Comparison of ENCODE assay signal across 12 cellular contexts in the genomic region with DNA sequence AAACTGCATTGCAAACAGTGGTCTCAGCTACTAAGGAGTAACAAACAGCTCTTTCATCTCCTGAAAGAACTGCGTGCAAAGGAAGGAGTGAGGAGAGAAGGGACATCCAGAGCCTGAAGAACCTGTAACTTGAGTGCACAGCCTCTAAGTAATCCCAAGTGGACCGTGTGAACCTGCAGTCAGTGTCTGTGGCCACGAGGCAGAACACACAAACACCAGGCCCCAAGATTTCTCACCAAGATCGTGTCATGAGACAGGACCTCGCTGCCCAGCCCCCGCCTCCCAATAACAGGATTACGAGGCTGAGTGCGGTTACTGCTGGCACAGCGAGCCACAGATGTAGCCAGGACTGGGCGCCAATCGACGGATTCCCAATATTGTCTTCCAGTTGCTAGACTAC.
DNase-seq lines count a peak whose midpoint lies in the region; ATAC-seq, FAIRE-seq and TF ChIP-seq lines count a peak whose summit lies in the region.
"Had no signal": no experiment of that assay in that cellular context is flagged by ENCODE, and none has a peak within 500 bp of the region (broad histone marks: within the 10 kb centered on the region; RNA-seq: fewer than 3 reads in every experiment).

No MANE protein-coding gene starts in this region.

- CTCF ChIA-PET in naive thymus-derived CD4-positive, alpha-beta T cell (lab: Charles Lee): no interaction called here

- no peaks in the 10 kb centered on the region for H3K36me3 ChIP-seq in astrocyte (ENCODE audit: insufficient read depth, low read length)
- H3K36me3 ChIP-seq in naive thymus-derived CD4-positive, alpha-beta T cell (ENCODE audit: control insufficient read depth in 2 of 3, insufficient read depth in 3 of 3, low read length in 3 of 3): no peaks in the 10 kb centered on the region
- H3K36me3 ChIP-seq: ovary had no signal

- H3K27me3 ChIP-seq in astrocyte (ENCODE audit: insufficient read depth, low read length): no peaks in the 10 kb centered on the region
- no peaks in the 10 kb centered on the region for H3K27me3 ChIP-seq in naive thymus-derived CD4-positive, alpha-beta T cell (ENCODE audit: control insufficient read depth in 2 of 2, insufficient read depth in 2 of 2, low read length in 2 of 2)
- H3K27me3 ChIP-seq: ovary had no signal

- H3K9me3 ChIP-seq in astrocyte (ENCODE audit: insufficient read depth, low read depth, low read length): no peaks in the 10 kb centered on the region
- H3K9me3 ChIP-seq in naive thymus-derived CD4-positive, alpha-beta T cell (ENCODE audit: control insufficient read depth in 2 of 3, low read length in 3 of 3): no peaks in the 10 kb centered on the region
- H3K9me3 ChIP-seq: ovary had no signal

- H2AFZ ChIP-seq in astrocyte (ENCODE audit: low read depth, low read length): peak overlapping the region; percentile 62

- H3K4me3 Mint-ChIP-seq in astrocyte (ENCODE audit: unreplicated experiment) (no peak overlapping the region), progenitor cell of endocrine pancreas (ENCODE audit: low read depth) (no peak overlapping the region)
- H3K4me3 Mint-ChIP-seq in naive thymus-derived CD4-positive, alpha-beta T cell: no peak overlapping the region

- H4K20me1 ChIP-seq in astrocyte (ENCODE audit: insufficient read depth, low read length): no peaks in the 10 kb centered on the region

- H3K27me3 Mint-ChIP-seq in astrocyte (ENCODE audit: low read depth, unreplicated experiment) (peaks cover 4% of the 10 kb centered on the region), progenitor cell of endocrine pancreas (peaks cover 3% of the 10 kb centered on the region)
- H3K27me3 Mint-ChIP-seq in naive thymus-derived CD4-positive, alpha-beta T cell: peaks cover 0 to 37% (median 0%) of the 10 kb centered on the region in 5 donors

- H3K36me3 Mint-ChIP-seq in astrocyte (ENCODE audit: low read depth, unreplicated experiment): peaks cover 6% of the 10 kb centered on the region
- no peaks in the 10 kb centered on the region for H3K36me3 Mint-ChIP-seq in progenitor cell of endocrine pancreas (ENCODE audit: insufficient read depth)
- no peaks in the 10 kb centered on the region for H3K36me3 Mint-ChIP-seq in naive thymus-derived CD4-positive, alpha-beta T cell

- ATAC-seq in left ventricle myocardium superior (no peak), HG03196 (IDR thresholded peaks at IDR 0.05; ENCODE audit: unreplicated experiment) (no peak), HG02973 (IDR thresholded peaks at IDR 0.05; ENCODE audit: unreplicated experiment) (no peak)
- ATAC-seq in naive thymus-derived CD4-positive, alpha-beta T cell: no peak
- ATAC-seq: SK-N-SH treated with all-trans-retinoic acid at 6 μM for 48 hours; stimulated activated naive CD8-positive, alpha-beta T cell treated with anti-CD3 and anti-CD28 coated beads, Interleukin-15, Interleukin-2, amounts not matched to agents 100 U/mL and 50 U/mL, for 24 hours had no signal

- peak in 11 of 14 donors; percentile 7 to 81 (median 51) for DNase-seq in C1 segment of cervical spinal cord (lab: John Stamatoyannopoulos, UW)
- DNase-seq in astrocyte (ENCODE audit: low read depth): peak; percentile 67
- DNase-seq in left ventricle myocardium superior: peak; percentile 65
- DNase-seq in progenitor cell of endocrine pancreas (ENCODE audit: low spot score, unreplicated experiment): no peak
- DNase-seq in naive thymus-derived CD4-positive, alpha-beta T cell: no peak
- DNase-seq in amniotic stem cell (lab: John Stamatoyannopoulos, UW): no peak
- DNase-seq: activated T-cell treated with anti-CD3 and anti-CD28 coated beads for 4 hours; stimulated activated naive CD8-positive, alpha-beta T cell treated with anti-CD3 and anti-CD28 coated beads, Interleukin-15, Interleukin-2, amounts not matched to agents 100 U/mL and 50 U/mL, for 24 hours had no signal

- H3K4me1 ChIP-seq in astrocyte (ENCODE audit: insufficient read depth, low read length): peaks cover 37% of the 10 kb centered on the region
- no peaks in the 10 kb centered on the region for H3K4me1 ChIP-seq in naive thymus-derived CD4-positive, alpha-beta T cell (ENCODE audit: control insufficient read depth in 2 of 2, insufficient read depth in 2 of 2, low read length in 2 of 2)

- no peak for TF ChIP-seq CTCF in astrocyte (IDR thresholded peaks at IDR 0.05; ENCODE audit: insufficient read depth, low read depth, low read length)
- TF ChIP-seq CTCF in progenitor cell of endocrine pancreas (IDR thresholded peaks at IDR 0.05; ENCODE audit: unreplicated experiment): no peak

- H3K9me3 Mint-ChIP-seq in astrocyte (ENCODE audit: unreplicated experiment): no peaks in the 10 kb centered on the region
- no peaks in the 10 kb centered on the region for H3K9me3 Mint-ChIP-seq in progenitor cell of endocrine pancreas (ENCODE audit: low read depth)
- no peaks in the 10 kb centered on the region for H3K9me3 Mint-ChIP-seq in naive thymus-derived CD4-positive, alpha-beta T cell

- peak overlapping the region; percentile 65 for H3K4me2 ChIP-seq in astrocyte (ENCODE audit: low read length)

- H3K4me1 Mint-ChIP-seq in astrocyte (ENCODE audit: low read depth, unreplicated experiment) (peaks cover 38% of the 10 kb centered on the region), progenitor cell of endocrine pancreas (ENCODE audit: low read depth) (peaks cover 57% of the 10 kb centered on the region)
- peaks cover 0 to 1% (median 0%) of the 10 kb centered on the region in 7 donors for H3K4me1 Mint-ChIP-seq in naive thymus-derived CD4-positive, alpha-beta T cell

- POLR2A ChIA-PET in naive thymus-derived CD4-positive, alpha-beta T cell (lab: Charles Lee): interaction anchor here (1.1 kb wide), 1 partner anchor 12 kb away, joined by 4 read pairs; no protein-coding TSS in a partner anchor

- H3K79me2 ChIP-seq in astrocyte (ENCODE audit: insufficient read depth, low read length): no peaks in the 10 kb centered on the region

- no peak for FAIRE-seq in astrocyte (lab: Jason Lieb, UNC)

- peak overlapping the region; percentile 50 for H3K27ac ChIP-seq in astrocyte (ENCODE audit: low read depth, low read length)
- no peak overlapping the region for H3K27ac ChIP-seq in naive thymus-derived CD4-positive, alpha-beta T cell (ENCODE audit: low read depth, low read length)

- H3K4me3 ChIP-seq in astrocyte (ENCODE audit: insufficient read depth, low read depth, low read length): no peak overlapping the region
- no peak overlapping the region for H3K4me3 ChIP-seq in naive thymus-derived CD4-positive, alpha-beta T cell (ENCODE audit: low read length)
- H3K4me3 ChIP-seq: ovary had no signal

- intact Hi-C loops in left ventricle myocardium superior (cut with micrococcal nuclease): no loop called here
- intact Hi-C loops in naive thymus-derived CD4-positive, alpha-beta T cell (cut with micrococcal nuclease): no loop called here

- H3K9ac ChIP-seq in astrocyte (ENCODE audit: low read length): no peak overlapping the region

- peak overlapping the region; percentile 96 for H3K27ac Mint-ChIP-seq in astrocyte (ENCODE audit: unreplicated experiment)
- peak overlapping the region; percentile 29 for H3K27ac Mint-ChIP-seq in progenitor cell of endocrine pancreas
- H3K27ac Mint-ChIP-seq in naive thymus-derived CD4-positive, alpha-beta T cell: no peak overlapping the region

Comparison
In these comparisons a context has a peak if more than half of its experiments do, and no peak if none do; other contexts are left out.
1. DNase-seq: peak in C1 segment of cervical spinal cord (11 of 14), astrocyte (single experiment) and left ventricle myocardium superior (single experiment); none in progenitor cell of endocrine pancreas (single experiment), naive thymus-derived CD4-positive, alpha-beta T cell (0 of 9) and amniotic stem cell (single experiment).
2. H3K27ac Mint-ChIP-seq: peak in astrocyte (single experiment) and progenitor cell of endocrine pancreas (single experiment); none in naive thymus-derived CD4-positive, alpha-beta T cell (0 of 9).